19 cellular contexts compared by ENCODE assay signal in the genomic region with DNA sequence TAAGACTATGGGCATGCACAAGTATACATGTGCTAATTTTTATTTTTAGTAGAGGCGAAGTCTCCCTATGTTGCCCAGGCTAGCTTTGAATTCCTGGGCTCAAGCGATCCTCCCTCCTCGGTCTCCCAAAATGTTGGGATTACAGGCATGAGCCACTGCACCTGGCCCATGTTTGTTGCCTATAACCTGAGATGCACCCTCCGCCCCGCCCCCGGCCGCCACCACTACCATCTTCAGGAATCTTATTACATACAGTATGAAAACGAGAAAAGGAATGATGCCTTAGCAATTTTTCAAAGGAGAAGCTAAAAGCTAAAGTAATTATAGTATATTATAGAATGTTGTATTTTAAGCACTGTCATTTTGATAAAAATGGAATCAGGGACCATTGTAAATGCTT.
"Had no signal": no experiment of that assay in that cellular context is flagged by ENCODE, and none has a peak within 500 bp of the region (broad histone marks: within the 10 kb centered on the region; RNA-seq: fewer than 3 reads in every experiment).

No MANE protein-coding gene starts in this region.

- DNase-seq: stimulated activated CD4-positive, alpha-beta T cell treated with anti-CD3 and anti-CD28 coated beads, Interleukin-2, amount 100 ng/mL, for 48 hours; stimulated activated CD4-positive, alpha-beta T cell treated with anti-CD3 and anti-CD28 coated beads, Interleukin-4, amount 100 ng/mL, for 1 hour; stimulated activated CD4-positive, alpha-beta T cell treated with anti-CD3 and anti-CD28 coated beads, Interleukin-4, amount 100 ng/mL, for 24 hours; stimulated activated CD4-positive, alpha-beta T cell treated with anti-CD3 and anti-CD28 coated beads, Interleukin-4, amount 100 ng/mL, for 4 hours; stimulated activated CD8-positive, alpha-beta memory T cell treated with anti-CD3 and anti-CD28 coated beads, Interleukin-4, amount 100 ng/mL, for 48 hours; stimulated activated naive B cell treated with anti-CD40 and anti-IgM and Interleukin-4, amounts not matched to agents 10 μg/mL and 1 μg/mL and 100 μg/mL, for 72 hours; stimulated activated naive CD4-positive, alpha-beta T cell; stimulated activated naive CD4-positive, alpha-beta T cell treated with Interleukin-2 at 50 U/mL for 16 hours; stimulated activated naive CD8-positive, alpha-beta T cell treated with anti-CD3 and anti-CD28 coated beads, Interleukin-15, amount 100 ng/mL, for 72 hours; stimulated activated naive CD8-positive, alpha-beta T cell treated with anti-CD3 and anti-CD28 coated beads, Interleukin-15, Interleukin-2, amounts not matched to agents 100 U/mL and 50 U/mL, for 24 hours; stomach; substantia nigra; testis; thyroid gland; tibial artery; transverse colon; trophoblast cell; upper lobe of right lung; uterus had no signal
